ENCODE assay signal across 17 cellular contexts in genomic region chr15:101129851-101130250, GRCh38.
"Had no signal": no experiment of that assay in that cellular context is flagged by ENCODE, and none has a peak within 500 bp of the region (broad histone marks: within the 10 kb centered on the region; RNA-seq: fewer than 3 reads in every experiment).

No MANE protein-coding gene starts in this region.

- H3K36me3 ChIP-seq: gastrocnemius medialis, heart right ventricle, upper lobe of right lung had no signal

- FAIRE-seq: islet of Langerhans had no signal

- H3K9me3 ChIP-seq: gastrocnemius medialis, testis, upper lobe of right lung had no signal

- DNase-seq: activated CD4-positive, alpha-beta memory T cell treated with anti-CD3 and anti-CD28 coated beads for 36 hours; activated gamma-delta T cell; activated T-cell treated with anti-CD3 and anti-CD28 coated beads, Interleukin-2, amount 50 U/mL, for 48 hours; caudate nucleus; effector memory CD8-positive, alpha-beta T cell; gastrocnemius medialis; heart right ventricle; nephron progenitor cell; stimulated activated CD4-positive, alpha-beta T cell treated with anti-CD3 and anti-CD28 coated beads, Interleukin-4, amount 100 ng/mL, for 1 hour; stimulated activated CD8-positive, alpha-beta memory T cell treated with anti-CD3 and anti-CD28 coated beads, Interleukin-4, amount 100 ng/mL, for 48 hours; stimulated activated naive CD8-positive, alpha-beta T cell treated with anti-CD3 and anti-CD28 coated beads, Interleukin-15, amount 100 ng/mL, for 72 hours; testis; upper lobe of right lung had no signal

- H3K27me3 ChIP-seq: gastrocnemius medialis, testis, upper lobe of right lung had no signal

- ATAC-seq: activated CD4-positive, CD25-positive, alpha-beta regulatory T cell treated with anti-CD3 and anti-CD28 coated beads, Interleukin-2, amount 50 U/mL, for 24 hours; effector memory CD8-positive, alpha-beta T cell; gastrocnemius medialis; heart right ventricle; left lobe of liver; stimulated activated naive CD8-positive, alpha-beta T cell treated with anti-CD3 and anti-CD28 coated beads, Interleukin-15, amount 100 ng/mL, for 72 hours; upper lobe of right lung had no signal

- H3K27me3 Mint-ChIP-seq: effector memory CD8-positive, alpha-beta T cell; stimulated activated naive CD8-positive, alpha-beta T cell treated with anti-CD3 and anti-CD28 coated beads, Interleukin-15, amount 100 ng/mL, for 72 hours had no signal

- H3K27ac ChIP-seq: epithelial cell of prostate, gastrocnemius medialis, testis, upper lobe of right lung had no signal

- H3K36me3 Mint-ChIP-seq: activated CD4-positive, alpha-beta memory T cell treated with anti-CD3 and anti-CD28 coated beads for 36 hours had no signal

- H3K9me3 Mint-ChIP-seq: effector memory CD8-positive, alpha-beta T cell had no signal

- H3K4me3 ChIP-seq: gastrocnemius medialis, heart right ventricle, testis, upper lobe of right lung had no signal

- H3K27ac Mint-ChIP-seq: activated CD4-positive, alpha-beta memory T cell treated with anti-CD3 and anti-CD28 coated beads for 36 hours; nephron progenitor cell had no signal

- H3K4me3 Mint-ChIP-seq: activated CD4-positive, alpha-beta memory T cell treated with anti-CD3 and anti-CD28 coated beads for 36 hours; effector memory CD8-positive, alpha-beta T cell; nephron progenitor cell; stimulated activated naive CD8-positive, alpha-beta T cell treated with anti-CD3 and anti-CD28 coated beads, Interleukin-15, amount 100 ng/mL, for 72 hours had no signal
